Comparison of ENCODE assay signal across 8 cellular contexts in genomic region chr1:37811027-37811655, GRCh38. TPM values are rescaled to one million over a fixed set of nuclear protein-coding genes. Genes with fewer than 3 reads are reported as not detected.
DNase-seq lines count a peak whose midpoint lies in the region; ATAC-seq, FAIRE-seq and TF ChIP-seq lines count a peak whose summit lies in the region.

No MANE protein-coding gene starts in this region.

- H2BK5ac ChIP-seq in H1 (ENCODE audit: low read depth, low read length), result no peak overlapping the region

- peaks cover 8 to 11% of the 10 kb centered on the region in 2 experiments for H3K79me2 ChIP-seq in H1 (ENCODE audit: control insufficient read depth in 1 of 2, insufficient read depth in 2 of 2, low read length in 2 of 2)

- peak; percentile 66 for FAIRE-seq in H1 (lab: Jason Lieb, UNC)

- 36% methylated on average over 7 of the region's 7 CpGs; no CpG with 5 or more reads in 1 of the 2 experiments for WGBS in H1 (ENCODE audit: extremely low coverage in 1 of 2, insufficient coverage in 1 of 2, insufficient read length in 1 of 2, insufficient replicate concordance in 2 of 2, low coverage in 1 of 2, low lambda C conversion rate in 2 of 2, missing lambda C conversion rate in 1 of 2), 2 experiments
- 27 to 36% (median 31%) methylated on average over 7 of the region's 7 CpGs for WGBS in stomach, 5 donors

- H2AFZ ChIP-seq in H1 (ENCODE audit: low read length), result no peak overlapping the region

- H2BK120ac ChIP-seq in H1 (replicated peaks; ENCODE audit: low read depth, low read length), result no peak overlapping the region

- peak; percentile 52 to 62 for TF ChIP-seq RAD21 in H1 (IDR thresholded peaks at IDR 0.05 in 1 of 2, conservative IDR thresholded peaks at IDR 0.05 in 1 of 2; ENCODE audit: low read depth in 2 of 2, low read length in 2 of 2)

- no peak overlapping the region for H2BK12ac ChIP-seq in H1 (ENCODE audit: low read depth, low read length)

- H4K20me1 ChIP-seq in H1 (replicated peaks in 1 of 2; ENCODE audit: control insufficient read depth in 1 of 2, insufficient read depth in 2 of 2, low read length in 2 of 2), result peaks cover 0 to 24% of the 10 kb centered on the region in 2 experiments

- no peak overlapping the region for H3K4ac ChIP-seq in H1 (replicated peaks; ENCODE audit: insufficient read length, low read depth, low read length)

- ATAC-seq in GM19324 (IDR thresholded peaks at IDR 0.05; ENCODE audit: low FRiP score, unreplicated experiment), result no peak

- H3K23me2 ChIP-seq in H1 (ENCODE audit: low read depth, low read length), result peaks cover 5% of the 10 kb centered on the region; the same call in 1 of the 2 replicates

- H4K91ac ChIP-seq in H1 (replicated peaks; ENCODE audit: insufficient read length, low read length), result no peak overlapping the region

- H3K14ac ChIP-seq in H1 (ENCODE audit: insufficient read length), result no peak overlapping the region

- intact Hi-C loops in stomach (cut with DNase I; ENCODE audit: low total_unique reads), result no loop called here

- H3K36me3 ChIP-seq in H1 (ENCODE audit: control insufficient read depth in 2 of 4, insufficient read depth in 4 of 4, low read length in 3 of 4) (peaks cover 0 to 21% (median 6%) of the 10 kb centered on the region in 4 experiments; a peak in 6 of 8 replicates), stomach (peaks cover 21 to 38% (median 30%) of the 10 kb centered on the region in 4 donors)

- H3K79me1 ChIP-seq in H1 (ENCODE audit: low read depth, low read length), result peaks cover 8% of the 10 kb centered on the region

- no peak overlapping the region for H3K23ac ChIP-seq in H1 (ENCODE audit: insufficient read length)

- H3K9ac ChIP-seq in H1 (replicated peaks in 1 of 4; ENCODE audit: extremely low read depth in 1 of 4, low read depth in 3 of 4, low read length in 3 of 4), result no peak overlapping the region

- H3K27me3 ChIP-seq in H1 (replicated peaks in 1 of 4; ENCODE audit: control insufficient read depth in 3 of 4, extremely low read depth in 1 of 4, insufficient read depth in 3 of 4, low read length in 3 of 4) (no peaks in the 10 kb centered on the region), stomach (no peaks in the 10 kb centered on the region)

- H3K9me3 ChIP-seq in H1 (ENCODE audit: insufficient read depth in 2 of 2, low read depth in 1 of 2, low read length in 1 of 2), result no peaks in the 10 kb centered on the region
- H3K9me3 ChIP-seq in stomach, result no peaks in the 10 kb centered on the region

- H4K5ac ChIP-seq in H1 (ENCODE audit: insufficient read length, low read depth, low read length), result no peak overlapping the region

- H3K4me3 ChIP-seq in H1 (ENCODE audit: extremely low read depth in 1 of 4, insufficient read depth in 2 of 4, low read depth in 3 of 4, low read length in 4 of 4), result no peak overlapping the region
- H3K4me3 ChIP-seq in stomach, result no peak overlapping the region

- H3K4me1 ChIP-seq in H1 (replicated peaks in 1 of 4; ENCODE audit: control insufficient read depth in 3 of 4, insufficient read depth in 4 of 4, low read length in 3 of 4) (peaks cover 4 to 14% (median 10%) of the 10 kb centered on the region in 4 experiments; a peak in 6 of 7 replicates), stomach (peaks cover 22 to 46% (median 33%) of the 10 kb centered on the region in 4 donors)

- TF ChIP-seq EP300 in H1 (IDR thresholded peaks at IDR 0.05; ENCODE audit: borderline replicate concordance in 1 of 2, low read depth in 2 of 2, low read length in 2 of 2) (no peak), stomach (IDR thresholded peaks at IDR 0.05) (no peak)

- H2AK5ac ChIP-seq in H1 (ENCODE audit: low read depth, low read length), result no peak overlapping the region

- POLR2A ChIA-PET in H1 (lab: Charles Lee; ENCODE audit: partially characterized antibody), result no interaction called here

- TF ChIP-seq POLR2A in H1 (IDR thresholded peaks at IDR 0.05; ENCODE audit: control extremely low read depth in 1 of 2, low read depth in 2 of 2, low read length in 2 of 2), result no peak
- TF ChIP-seq POLR2A in stomach (IDR thresholded peaks at IDR 0.05), result no peak

- peak; percentile 70 for DNase-seq in DMS153 (lab: John Stamatoyannopoulos, UW)
- DNase-seq in HuH-7 (ENCODE audit: low spot score), result peak; percentile 66
- peak; percentile 28 for DNase-seq in NOMO-1 treated with dmso at 0.1 percent for 144 hours (lab: John Stamatoyannopoulos, UW; ENCODE audit: unreplicated experiment)
- peak in 2 of 3 experiments; percentile 23 to 36 for DNase-seq in activated CD8-positive, alpha-beta memory T cell treated with anti-CD3 and anti-CD28 coated beads for 48 hours (ENCODE audit: low read depth in 2 of 3, low spot score in 2 of 3)
- peak in 1 of 2 experiments; percentile 84 for DNase-seq in H1 (ENCODE audit: low read depth in 1 of 2, low spot score in 2 of 2)
- peak; percentile 78 for DNase-seq in midbrain (lab: John Stamatoyannopoulos, UW)
- peak; percentile 67 for DNase-seq in stomach

- CTCF ChIA-PET in H1 (lab: Charles Lee; ENCODE audit: partially characterized antibody), result interaction anchor here (1.0 to 1.5 kb wide), 3 partner anchors 40 to 48 kb away, joined by 3 to 5 read pairs (median 4); partner anchors contain the start of genes EPHA10 and MTF1

- H2BK15ac ChIP-seq in H1 (ENCODE audit: low read length), result no peak overlapping the region

- TF ChIP-seq CTCF in H1 (IDR thresholded peaks at IDR 0.05; ENCODE audit: control extremely low read depth in 1 of 3, insufficient read depth in 1 of 3, low read depth in 1 of 3, low read length in 3 of 3) (peak; percentile 71 to 95 (median 79)), stomach (IDR thresholded peaks at IDR 0.05) (peak in 5 of 7 experiments; percentile 41 to 77 (median 76))

- H2BK20ac ChIP-seq in H1 (ENCODE audit: low read length), result no peak overlapping the region

- no peak overlapping the region for H4K8ac ChIP-seq in H1 (ENCODE audit: extremely low read depth, insufficient read depth, low read length)

- H3K27ac ChIP-seq in H1 (ENCODE audit: low read depth, low read length) (no peak overlapping the region), stomach (peak overlapping the region in 1 of 5 donors; percentile 10)

- H3K4me2 ChIP-seq in H1 (ENCODE audit: insufficient read depth in 1 of 2, low read depth in 2 of 2, low read length in 2 of 2), result no peak overlapping the region

- H3K56ac ChIP-seq in H1 (replicated peaks; ENCODE audit: insufficient read length, low read depth, low read length), result no peak overlapping the region

- no peak overlapping the region for H3K18ac ChIP-seq in H1 (ENCODE audit: extremely low read depth, low read length)

RNA-seq across cellular contexts. Expression of gene YRDC, which starts 3.1 kb away (rescaled TPM):
- 21.6 and 23.1 TPM in 2 replicates for total RNA-seq in H1 (2021; fragmentation: NEBNext Ultra II Directional; extraction: Animal tissue kit (Norgen Biotek cat#: 25700))
- polyA plus RNA-seq in H1 (2011; rRNA removed), result 20.6 and 21.1 TPM in 2 replicates
- 22.9 TPM for polyA plus RNA-seq in H1 (2011; cell fraction: cytosol; rRNA removed)
- polyA plus RNA-seq in H1 (2011; cell fraction: nucleus; rRNA removed), result 15.9 TPM
- polyA plus RNA-seq in H1 (2012, experiment 1 of 2), result 19.6 to 21.5 TPM (median 20.8 TPM) in 4 replicates
- 27.9 TPM for polyA plus RNA-seq in H1 (2012, experiment 2 of 2)
- 16.3 TPM for polyA plus RNA-seq in H1 (2013, experiment 1 of 2)
- polyA plus RNA-seq in H1 (2013, experiment 2 of 2), result 15.5 TPM
- polyA minus RNA-seq in H1 (2011; rRNA and poly(A)+ RNA removed), result 16.5 and 19.8 TPM in 2 replicates
- polyA minus RNA-seq in H1 (2011; cell fraction: cytosol; rRNA and poly(A)+ RNA removed), result 13.6 TPM
- polyA minus RNA-seq in H1 (2011; cell fraction: nucleus; rRNA and poly(A)+ RNA removed), result 12.0 TPM
- 10 to 100 TPM in 3 of 5 donors, 1 to 10 TPM in 1, not detected in 1; 1.3 to 30.3 (median 15.5) TPM for total RNA-seq in stomach
- 10 to 100 TPM in 2 of 3 donors, 1 to 10 TPM in 1; 9.9 to 13.1 (median 10.4) TPM for polyA plus RNA-seq in stomach

RNA-seq across cellular contexts. Expression of gene C1orf122, which starts 3.6 kb away (rescaled TPM):
- 36.9 and 42.4 TPM in 2 replicates for total RNA-seq in H1 (2021; fragmentation: NEBNext Ultra II Directional; extraction: Animal tissue kit (Norgen Biotek cat#: 25700))
- polyA plus RNA-seq in H1 (2011; rRNA removed), result 32.1 and 45.4 TPM in 2 replicates
- 34.5 TPM for polyA plus RNA-seq in H1 (2011; cell fraction: cytosol; rRNA removed)
- polyA plus RNA-seq in H1 (2011; cell fraction: nucleus; rRNA removed), result 33.9 TPM
- polyA plus RNA-seq in H1 (2012, experiment 1 of 2), result 11.0 to 23.8 TPM (median 22.6 TPM) in 4 replicates
- polyA plus RNA-seq in H1 (2012, experiment 2 of 2), result 26.8 TPM
- polyA plus RNA-seq in H1 (2013, experiment 1 of 2), result 32.6 TPM
- polyA plus RNA-seq in H1 (2013, experiment 2 of 2), result 33.6 TPM
- polyA minus RNA-seq in H1 (2011; rRNA and poly(A)+ RNA removed), result 6.8 and 7.2 TPM in 2 replicates
- polyA minus RNA-seq in H1 (2011; cell fraction: cytosol; rRNA and poly(A)+ RNA removed), result 13.1 TPM
- 12.2 TPM for polyA minus RNA-seq in H1 (2011; cell fraction: nucleus; rRNA and poly(A)+ RNA removed)
- total RNA-seq in stomach, result 100 to 1,000 TPM in 2 of 5 donors, 10 to 100 TPM in 2, 1 to 10 TPM in 1; 7.9 to 193 (median 46.7) TPM
- 10 to 100 TPM; 43.4 to 59.0 (median 59.0) TPM for polyA plus RNA-seq in stomach

RNA-seq across cellular contexts. Expression of gene MANEAL, which starts 17.5 kb away (rescaled TPM):
- total RNA-seq in H1 (2021; fragmentation: NEBNext Ultra II Directional; extraction: Animal tissue kit (Norgen Biotek cat#: 25700)), result 4.2 and 4.8 TPM in 2 replicates
- polyA plus RNA-seq in H1 (2011; rRNA removed) (7.1 and 7.2 TPM in 2 replicates), stomach (1 to 10 TPM; 1.4 to 3.6 (median 2.2) TPM)
- polyA plus RNA-seq in H1 (2011; cell fraction: cytosol; rRNA removed), result 4.3 TPM
- 5.5 TPM for polyA plus RNA-seq in H1 (2011; cell fraction: nucleus; rRNA removed)
- polyA plus RNA-seq in H1 (2012, experiment 1 of 2), result 5.1 to 7.3 TPM (median 6.2 TPM) in 4 replicates
- polyA plus RNA-seq in H1 (2012, experiment 2 of 2), result 7.3 TPM
- polyA plus RNA-seq in H1 (2013, experiment 1 of 2), result 6.3 TPM
- polyA plus RNA-seq in H1 (2013, experiment 2 of 2), result 6.6 TPM
- 3.7 and 5.7 TPM in 2 replicates for polyA minus RNA-seq in H1 (2011; rRNA and poly(A)+ RNA removed)
- polyA minus RNA-seq in H1 (2011; cell fraction: cytosol; rRNA and poly(A)+ RNA removed), result 2.4 TPM
- 4.2 TPM for polyA minus RNA-seq in H1 (2011; cell fraction: nucleus; rRNA and poly(A)+ RNA removed)
- total RNA-seq in stomach, result 1 to 10 TPM in 4 of 5 donors, not detected in 1; 1.8 to 5.8 (median 3.8) TPM

RNA-seq across cellular contexts. Expression of gene EPHA10, which starts 46.2 kb away (rescaled TPM):
- 1.0 and 1.5 TPM in 2 replicates for total RNA-seq in H1 (2021; fragmentation: NEBNext Ultra II Directional; extraction: Animal tissue kit (Norgen Biotek cat#: 25700))
- polyA plus RNA-seq in H1 (2011; rRNA removed) (0.54 and 1.2 TPM in 2 replicates), stomach (1 to 10 TPM in 1 of 3 donors, under 1 TPM in 2; 0.18 to 2.1 (median 0.31) TPM)
- 2.0 TPM for polyA plus RNA-seq in H1 (2011; cell fraction: cytosol; rRNA removed)
- 10.1 TPM for polyA plus RNA-seq in H1 (2011; cell fraction: nucleus; rRNA removed)
- polyA plus RNA-seq in H1 (2012, experiment 1 of 2), result 1.0 to 1.6 TPM (median 1.1 TPM) in 4 replicates
- polyA plus RNA-seq in H1 (2012, experiment 2 of 2), result 0.35 TPM
- polyA plus RNA-seq in H1 (2013, experiment 1 of 2), result 0.55 TPM
- 0.42 TPM for polyA plus RNA-seq in H1 (2013, experiment 2 of 2)
- 0.38 and 0.80 TPM in 2 replicates for polyA minus RNA-seq in H1 (2011; rRNA and poly(A)+ RNA removed)
- 0.44 TPM for polyA minus RNA-seq in H1 (2011; cell fraction: cytosol; rRNA and poly(A)+ RNA removed)
- 2.2 TPM for polyA minus RNA-seq in H1 (2011; cell fraction: nucleus; rRNA and poly(A)+ RNA removed)
- total RNA-seq in stomach, result 100 to 1,000 TPM in 1 of 5 donors, 1 to 10 TPM in 3, not detected in 1; 1.2 to 212 (median 2.3) TPM

RNA-seq across cellular contexts. Expression of gene MTF1, which starts 48.3 kb away (rescaled TPM):
- 12.6 and 15.5 TPM in 2 replicates for total RNA-seq in H1 (2021; fragmentation: NEBNext Ultra II Directional; extraction: Animal tissue kit (Norgen Biotek cat#: 25700))
- polyA plus RNA-seq in H1 (2011; rRNA removed) (3.2 and 4.0 TPM in 2 replicates), stomach (1 to 10 TPM; 1.5 to 3.1 (median 2.4) TPM)
- 2.9 TPM for polyA plus RNA-seq in H1 (2011; cell fraction: cytosol; rRNA removed)
- polyA plus RNA-seq in H1 (2011; cell fraction: nucleus; rRNA removed), result 3.1 TPM
- polyA plus RNA-seq in H1 (2012, experiment 1 of 2), result 3.7 to 6.6 TPM (median 4.2 TPM) in 4 replicates
- 0.71 TPM for polyA plus RNA-seq in H1 (2012, experiment 2 of 2)
- polyA plus RNA-seq in H1 (2013, experiment 1 of 2), result 3.5 TPM
- 3.4 TPM for polyA plus RNA-seq in H1 (2013, experiment 2 of 2)
- 9.9 and 16.2 TPM in 2 replicates for polyA minus RNA-seq in H1 (2011; rRNA and poly(A)+ RNA removed)
- 4.0 TPM for polyA minus RNA-seq in H1 (2011; cell fraction: cytosol; rRNA and poly(A)+ RNA removed)
- 4.8 TPM for polyA minus RNA-seq in H1 (2011; cell fraction: nucleus; rRNA and poly(A)+ RNA removed)
- 1 to 10 TPM; 1.2 to 5.4 (median 4.5) TPM for total RNA-seq in stomach
